ENCODE assay signal across 2 cellular contexts in the genomic region with DNA sequence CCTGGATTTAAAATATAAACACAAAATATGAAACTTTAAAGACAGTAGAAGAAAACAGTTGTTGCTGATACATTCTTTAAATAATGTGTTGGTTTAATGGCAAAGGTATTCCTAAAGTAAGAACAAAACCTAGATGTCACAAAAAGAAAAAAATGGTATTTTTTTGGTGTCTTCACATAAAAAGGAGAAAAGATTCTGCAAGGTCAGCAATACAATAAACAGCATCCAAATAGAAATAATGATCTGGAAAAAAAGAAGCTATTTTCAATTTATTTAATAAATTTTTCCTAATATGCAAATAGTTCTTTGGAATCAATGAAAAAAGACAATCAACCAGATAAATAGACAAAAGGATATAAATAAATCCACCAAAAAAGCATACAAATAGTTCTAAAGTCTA.
A peak's percentile ranks its signal among the peaks of the same experiment; 100 is the strongest.
TF ChIP-seq lines count a peak whose summit lies in the region.

No MANE protein-coding gene starts in this region.

TF ChIP-seq in HepG2, 621 proteins besides CTCF, POLR2A, EP300 and RAD21:
- TF ChIP-seq MAFF (IDR thresholded peaks at IDR 0.05; ENCODE audit: low read depth, low read length) (peak; percentile 95), MAFK (conservative IDR thresholded peaks at IDR 0.05 in 1 of 2, IDR thresholded peaks at IDR 0.05 in 1 of 2; ENCODE audit: low read length in 2 of 2) (peak; percentile 94 to 97)
- TF ChIP-seq, protein P1, sequence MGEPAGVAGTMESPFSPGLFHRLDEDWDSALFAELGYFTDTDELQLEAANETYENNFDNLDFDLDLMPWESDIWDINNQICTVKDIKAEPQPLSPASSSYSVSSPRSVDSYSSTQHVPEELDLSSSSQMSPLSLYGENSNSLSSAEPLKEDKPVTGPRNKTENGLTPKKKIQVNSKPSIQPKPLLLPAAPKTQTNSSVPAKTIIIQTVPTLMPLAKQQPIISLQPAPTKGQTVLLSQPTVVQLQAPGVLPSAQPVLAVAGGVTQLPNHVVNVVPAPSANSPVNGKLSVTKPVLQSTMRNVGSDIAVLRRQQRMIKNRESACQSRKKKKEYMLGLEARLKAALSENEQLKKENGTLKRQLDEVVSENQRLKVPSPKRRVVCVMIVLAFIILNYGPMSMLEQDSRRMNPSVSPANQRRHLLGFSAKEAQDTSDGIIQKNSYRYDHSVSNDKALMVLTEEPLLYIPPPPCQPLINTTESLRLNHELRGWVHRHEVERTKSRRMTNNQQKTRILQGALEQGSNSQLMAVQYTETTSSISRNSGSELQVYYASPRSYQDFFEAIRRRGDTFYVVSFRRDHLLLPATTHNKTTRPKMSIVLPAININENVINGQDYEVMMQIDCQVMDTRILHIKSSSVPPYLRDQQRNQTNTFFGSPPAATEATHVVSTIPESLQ (CRISPR knock-in tag; conservative IDR thresholded peaks at IDR 0.05): no peak

TF ChIP-seq in H1, 55 proteins besides CTCF, POLR2A, EP300 and RAD21:
- TF ChIP-seq POU5F1 (IDR thresholded peaks at IDR 0.05; ENCODE audit: low read depth, low read length): no peak
- TF ChIP-seq YY1 (IDR thresholded peaks at IDR 0.05; ENCODE audit: low read depth, low read length): no peak
- no peak for TF ChIP-seq SUZ12 (IDR thresholded peaks at IDR 0.05; ENCODE audit: low read length)
- no peak for TF ChIP-seq SRF (IDR thresholded peaks at IDR 0.05; ENCODE audit: low read depth, low read length)
- TF ChIP-seq TBP (IDR thresholded peaks at IDR 0.05; ENCODE audit: low read depth, low read length): no peak
- peak; percentile 68; the same call in 1 of the 2 replicates for TF ChIP-seq MAFK (IDR thresholded peaks at IDR 0.05; ENCODE audit: low read depth, low read length)
